Comparison of ENCODE assay signal across 14 cellular contexts in genomic region chr12:40262657-40263056, GRCh38. TPM values are rescaled to one million over a fixed set of nuclear protein-coding genes. Genes with fewer than 3 reads are reported as not detected.
DNase-seq lines count a peak whose midpoint lies in the region; ATAC-seq, FAIRE-seq and TF ChIP-seq lines count a peak whose summit lies in the region.
"Had no signal": no experiment of that assay in that cellular context is flagged by ENCODE, and none has a peak within 500 bp of the region (broad histone marks: within the 10 kb centered on the region; RNA-seq: fewer than 3 reads in every experiment).

No MANE protein-coding gene starts in this region.

- TF ChIP-seq POLR2A in H1 (IDR thresholded peaks at IDR 0.05; ENCODE audit: control extremely low read depth in 1 of 2, low read depth in 2 of 2, low read length in 2 of 2): no peak

- no peak overlapping the region for H2BK120ac ChIP-seq in H1 (replicated peaks; ENCODE audit: low read depth, low read length)

- WGBS in H1 (ENCODE audit: extremely low coverage in 1 of 2, insufficient coverage in 1 of 2, insufficient read length in 1 of 2, insufficient replicate concordance in 2 of 2, low coverage in 1 of 2, low lambda C conversion rate in 2 of 2, missing lambda C conversion rate in 1 of 2), 2 experiments: 95% methylated on average over 1 of the region's 1 CpG; no CpG with 5 or more reads in 1 of the 2 experiments

- POLR2A ChIA-PET in H1 (lab: Charles Lee; ENCODE audit: partially characterized antibody): no interaction called here

- no peak for DNase-seq in H1 (ENCODE audit: low read depth in 1 of 2, low spot score in 2 of 2)
- DNase-seq in SJCRH30: no peak
- no peak for DNase-seq in NCI-H2196 (lab: John Stamatoyannopoulos, UW; ENCODE audit: unreplicated experiment)
- DNase-seq in NCI-H1092 (lab: John Stamatoyannopoulos, UW): no peak
- no peak for DNase-seq in kidney tubule cell (ENCODE audit: low spot score)
- DNase-seq: kidney glomerular epithelial cell; stimulated activated naive CD4-positive, alpha-beta T cell treated with Interleukin-2 at 50 U/mL for 16 hours had no signal

- H4K91ac ChIP-seq in H1 (replicated peaks; ENCODE audit: insufficient read length, low read length): no peak overlapping the region

- no peak overlapping the region for H3K56ac ChIP-seq in H1 (replicated peaks; ENCODE audit: insufficient read length, low read depth, low read length)

- H2BK20ac ChIP-seq in H1 (ENCODE audit: low read length): no peak overlapping the region

- no peak for TF ChIP-seq EP300 in H1 (IDR thresholded peaks at IDR 0.05; ENCODE audit: borderline replicate concordance in 1 of 2, low read depth in 2 of 2, low read length in 2 of 2)

- no peak overlapping the region for H3K4ac ChIP-seq in H1 (replicated peaks; ENCODE audit: insufficient read length, low read depth, low read length)

- no peak for TF ChIP-seq CTCF in H1 (IDR thresholded peaks at IDR 0.05; ENCODE audit: control extremely low read depth in 1 of 3, insufficient read depth in 1 of 3, low read depth in 1 of 3, low read length in 3 of 3)

- H3K4me1 ChIP-seq in H1 (replicated peaks in 1 of 4; ENCODE audit: control insufficient read depth in 3 of 4, insufficient read depth in 4 of 4, low read length in 3 of 4) (no peaks in the 10 kb centered on the region), SJCRH30 (no peaks in the 10 kb centered on the region)
- H3K4me1 ChIP-seq: neural progenitor cell had no signal

- no peaks in the 10 kb centered on the region for H4K20me1 ChIP-seq in H1 (replicated peaks in 1 of 2; ENCODE audit: control insufficient read depth in 1 of 2, insufficient read depth in 2 of 2, low read length in 2 of 2)

- no peak overlapping the region for H2BK12ac ChIP-seq in H1 (ENCODE audit: low read depth, low read length)

- H3K9ac ChIP-seq in H1 (replicated peaks in 1 of 4; ENCODE audit: extremely low read depth in 1 of 4, low read depth in 3 of 4, low read length in 3 of 4): no peak overlapping the region
- H3K9ac ChIP-seq: neural progenitor cell had no signal

- H2BK15ac ChIP-seq in H1 (ENCODE audit: low read length): no peak overlapping the region

- 0 out of 2 replicates have a peak overlapping the region, but pooled peaks have one; percentile 2 for H2AFZ ChIP-seq in H1 (ENCODE audit: low read length)
- H2AFZ ChIP-seq: neural progenitor cell had no signal

- no peak overlapping the region for H3K27ac ChIP-seq in H1 (ENCODE audit: low read depth, low read length)
- no peak overlapping the region for H3K27ac ChIP-seq in SJCRH30
- H3K27ac ChIP-seq: neural progenitor cell, VCaP had no signal

- H3K18ac ChIP-seq in H1 (ENCODE audit: extremely low read depth, low read length): no peak overlapping the region

- no peak overlapping the region for H3K4me2 ChIP-seq in H1 (ENCODE audit: insufficient read depth in 1 of 2, low read depth in 2 of 2, low read length in 2 of 2)
- H3K4me2 ChIP-seq: neural progenitor cell had no signal

- H3K4me3 ChIP-seq in H1 (ENCODE audit: extremely low read depth in 1 of 4, insufficient read depth in 2 of 4, low read depth in 3 of 4, low read length in 4 of 4) (no peak overlapping the region), SJCRH30 (no peak overlapping the region)
- H3K4me3 ChIP-seq: neural progenitor cell had no signal

- ATAC-seq in GM18870 (IDR thresholded peaks at IDR 0.05; ENCODE audit: unreplicated experiment) (peak; percentile 90), GM21619 (IDR thresholded peaks at IDR 0.05; ENCODE audit: unreplicated experiment) (peak; percentile 93), HG03103 (IDR thresholded peaks at IDR 0.05; ENCODE audit: low read depth, unreplicated experiment) (peak; percentile 69)

- H3K23ac ChIP-seq in H1 (ENCODE audit: insufficient read length): no peak overlapping the region

- H3K79me1 ChIP-seq in H1 (ENCODE audit: low read depth, low read length): no peaks in the 10 kb centered on the region

- H3K36me3 ChIP-seq in H1 (ENCODE audit: control insufficient read depth in 2 of 4, insufficient read depth in 4 of 4, low read length in 3 of 4) (no peaks in the 10 kb centered on the region), SJCRH30 (no peaks in the 10 kb centered on the region)
- H3K36me3 ChIP-seq: neural progenitor cell had no signal

- H2BK5ac ChIP-seq in H1 (ENCODE audit: low read depth, low read length): no peak overlapping the region

- H3K23me2 ChIP-seq in H1 (ENCODE audit: low read depth, low read length): no peaks in the 10 kb centered on the region

- H4K5ac ChIP-seq in H1 (ENCODE audit: insufficient read length, low read depth, low read length): no peak overlapping the region

- no peak overlapping the region for H2AK5ac ChIP-seq in H1 (ENCODE audit: low read depth, low read length)

- H3K27me3 ChIP-seq in H1 (replicated peaks in 1 of 4; ENCODE audit: control insufficient read depth in 3 of 4, extremely low read depth in 1 of 4, insufficient read depth in 3 of 4, low read length in 3 of 4) (no peaks in the 10 kb centered on the region), SJCRH30 (no peaks in the 10 kb centered on the region)
- H3K27me3 ChIP-seq: neural progenitor cell had no signal

- H4K8ac ChIP-seq in H1 (ENCODE audit: extremely low read depth, insufficient read depth, low read length): no peak overlapping the region

- CTCF ChIA-PET in H1 (lab: Charles Lee; ENCODE audit: partially characterized antibody): no interaction called here

- FAIRE-seq in H1 (lab: Jason Lieb, UNC): no peak
- FAIRE-seq: bronchial epithelial cell had no signal

- H3K14ac ChIP-seq in H1 (ENCODE audit: insufficient read length): no peak overlapping the region

- no peaks in the 10 kb centered on the region for H3K79me2 ChIP-seq in H1 (ENCODE audit: control insufficient read depth in 1 of 2, insufficient read depth in 2 of 2, low read length in 2 of 2)

- 0 out of 4 replicates have a peak, but pooled peaks cover 0 to 5% of the 10 kb centered on the region in 2 experiments for H3K9me3 ChIP-seq in H1 (ENCODE audit: insufficient read depth in 2 of 2, low read depth in 1 of 2, low read length in 1 of 2)
- H3K9me3 ChIP-seq in SJCRH30 (replicated peaks): no peaks in the 10 kb centered on the region

- TF ChIP-seq RAD21 in H1 (IDR thresholded peaks at IDR 0.05 in 1 of 2, conservative IDR thresholded peaks at IDR 0.05 in 1 of 2; ENCODE audit: low read depth in 2 of 2, low read length in 2 of 2): no peak

TF ChIP-seq in H1, 55 proteins besides CTCF, POLR2A, EP300 and RAD21:
- TF ChIP-seq KDM1A (IDR thresholded peaks at IDR 0.05; ENCODE audit: borderline replicate concordance, low read length) (no peak), CTBP2 (IDR thresholded peaks at IDR 0.05; ENCODE audit: borderline replicate concordance, insufficient read depth, insufficient read length, low read length) (no peak), KDM5A (IDR thresholded peaks at IDR 0.05; ENCODE audit: low read length) (no peak), ATF3 (IDR thresholded peaks at IDR 0.05; ENCODE audit: insufficient read depth, low read depth, low read length) (no peak), TAF1 (IDR thresholded peaks at IDR 0.05; ENCODE audit: low read depth, low read length) (no peak), MAFK (IDR thresholded peaks at IDR 0.05; ENCODE audit: low read depth, low read length) (no peak), ASH2L (IDR thresholded peaks at IDR 0.05; ENCODE audit: low read length) (no peak), SRF (IDR thresholded peaks at IDR 0.05; ENCODE audit: low read depth, low read length) (no peak), CHD2 (IDR thresholded peaks at IDR 0.05; ENCODE audit: low read length) (no peak), NRF1 (IDR thresholded peaks at IDR 0.05; ENCODE audit: low read depth, low read length) (no peak), TAF7 (optimal IDR thresholded peaks at IDR 0.05; ENCODE audit: borderline replicate concordance, low read depth, low read length) (no peak), E2F6 (IDR thresholded peaks at IDR 0.05) (no peak), SIX5 (IDR thresholded peaks at IDR 0.05; ENCODE audit: low read depth, low read length) (no peak), BACH1 (IDR thresholded peaks at IDR 0.05; ENCODE audit: low read length) (no peak), RXRA (IDR thresholded peaks at IDR 0.05; ENCODE audit: insufficient read depth, low read depth, low read length) (no peak), NANOG (IDR thresholded peaks at IDR 0.05; ENCODE audit: insufficient read depth, low read depth, low read length, poor library complexity, severe bottlenecking) (no peak), JUN (IDR thresholded peaks at IDR 0.05; ENCODE audit: low read depth, low read length) (no peak), JUND (IDR thresholded peaks at IDR 0.05; ENCODE audit: low read length) (no peak), SP4 (IDR thresholded peaks at IDR 0.05; ENCODE audit: low read length) (no peak)
TF ChIP-seq in H1: peak in this region for 0.

RNA-seq across cellular contexts. Expression of gene LRRK2, which starts 37.9 kb away (rescaled TPM):
- 0.13 and 0.19 TPM in 2 replicates for total RNA-seq in H1 (2021; fragmentation: NEBNext Ultra II Directional; extraction: Animal tissue kit (Norgen Biotek cat#: 25700))
- polyA plus RNA-seq in H1 (2011; rRNA removed): 0.06 TPM in 1 of 2 replicates, not detected in the other
- polyA plus RNA-seq in H1 (2011; cell fraction: cytosol; rRNA removed): 0.03 TPM
- 0.03 TPM for polyA plus RNA-seq in H1 (2011; cell fraction: nucleus; rRNA removed)
- polyA plus RNA-seq in H1 (2012, experiment 1 of 2): 0.03 to 0.26 TPM (median 0.21 TPM) in 4 replicates
- not detected for polyA plus RNA-seq in H1 (2012, experiment 2 of 2)
- polyA plus RNA-seq in H1 (2013, experiment 1 of 2): 0.04 TPM
- 0.06 TPM for polyA plus RNA-seq in H1 (2013, experiment 2 of 2)
- polyA minus RNA-seq in H1 (2011; rRNA and poly(A)+ RNA removed): 0.15 and 0.32 TPM in 2 replicates
- polyA minus RNA-seq in H1 (2011; cell fraction: cytosol; rRNA and poly(A)+ RNA removed): not detected
- 0.30 TPM for polyA minus RNA-seq in H1 (2011; cell fraction: nucleus; rRNA and poly(A)+ RNA removed)
- total RNA-seq in SJCRH30 (2014; rRNA removed; shearing (Covaris generic)): 0.04 TPM in 1 of 2 replicates, not detected in the other
- total RNA-seq: activated T-helper 1 cell treated with anti-CD3 and anti-CD28 coated beads, Interleukin-12 subunit alpha, Interleukin-12 subunit beta, Interleukin-2, Interleukin-4 antibody, amounts not matched to agents 30 ng/mL and 10 ng/mL and 1 ng/mL, durations not matched to agents 14 hours and 24 hours and 36 hours had no signal
